In the genomic region with DNA sequence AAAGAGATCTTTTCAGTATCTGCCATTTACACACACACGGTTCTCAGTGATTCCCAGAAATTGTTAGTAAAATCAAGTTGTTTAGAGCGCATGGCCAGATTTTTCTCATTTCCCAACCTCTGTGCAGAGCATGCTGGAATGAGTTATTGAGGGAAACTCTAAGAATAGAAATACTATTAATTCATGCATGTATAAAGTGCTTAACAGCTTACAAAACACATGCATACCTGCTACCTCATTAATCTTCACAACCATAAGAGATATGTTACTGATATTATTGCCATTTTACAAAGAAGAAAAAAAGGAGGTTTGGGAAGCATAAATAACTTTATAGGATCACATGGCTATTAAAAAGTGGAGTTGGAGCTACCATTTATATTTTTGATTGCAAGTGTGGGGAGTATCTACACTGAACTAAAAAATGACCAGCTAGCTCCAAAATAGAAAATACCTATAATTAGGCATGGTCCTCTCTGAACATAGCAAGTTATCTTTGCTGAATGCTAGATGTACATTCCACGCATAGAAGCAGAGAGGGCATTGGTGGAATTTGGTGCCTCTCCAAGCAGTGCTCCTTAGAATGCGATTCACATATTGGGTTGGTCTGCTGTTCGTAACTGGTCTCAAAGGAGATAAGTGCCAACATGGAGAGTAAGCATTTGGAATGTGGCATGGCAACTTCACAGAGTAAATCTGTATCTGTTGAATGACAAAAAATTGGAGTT, we compare ENCODE assay signal across 23 cellular contexts.
DNase-seq lines count a peak whose midpoint lies in the region; ATAC-seq and TF ChIP-seq lines count a peak whose summit lies in the region.
"Had no signal": no experiment of that assay in that cellular context is flagged by ENCODE, and none has a peak within 500 bp of the region (broad histone marks: within the 10 kb centered on the region; RNA-seq: fewer than 3 reads in every experiment).

No MANE protein-coding gene starts in this region.

- H3K27me3 ChIP-seq in hepatocyte (no peaks in the 10 kb centered on the region), skeletal muscle satellite cell (ENCODE audit: control insufficient read depth, insufficient read depth, low read length) (no peaks in the 10 kb centered on the region)

- peak overlapping the region; percentile 10 for H3K4me3 ChIP-seq in HFF-Myc (replicated peaks; ENCODE audit: low read depth, low read length)
- no peak overlapping the region for H3K4me3 ChIP-seq in hepatocyte
- no peak overlapping the region for H3K4me3 ChIP-seq in skeletal muscle satellite cell (ENCODE audit: low read length)
- H3K4me3 ChIP-seq: thoracic aorta had no signal

- TF ChIP-seq CTCF in HFF-Myc (IDR thresholded peaks at IDR 0.05; ENCODE audit: low read depth, low read length, missing control alignments) (no peak), hepatocyte (IDR thresholded peaks at IDR 0.05; ENCODE audit: poor library complexity) (no peak)

- H3K9me2 ChIP-seq in hepatocyte (replicated peaks; ENCODE audit: insufficient read depth), result no peaks in the 10 kb centered on the region

- ATAC-seq in GM21423 (IDR thresholded peaks at IDR 0.05; ENCODE audit: unreplicated experiment) (no peak), GM18861 (IDR thresholded peaks at IDR 0.05; ENCODE audit: unreplicated experiment) (no peak)
- ATAC-seq: activated T-cell treated with anti-CD3 and anti-CD28 coated beads, Interleukin-2, amount 50 U/mL, for 4 hours; stimulated activated naive B cell treated with anti-CD40 and anti-IgM and Interleukin-4, amounts not matched to agents 10 μg/mL and 1 μg/mL and 100 μg/mL, for 72 hours had no signal

- H3K9me3 ChIP-seq in hepatocyte (ENCODE audit: low read depth) (no peaks in the 10 kb centered on the region), skeletal muscle satellite cell (replicated peaks; ENCODE audit: low read length) (no peaks in the 10 kb centered on the region)
- H3K9me3 ChIP-seq: Caco-2, thoracic aorta had no signal

- no peaks in the 10 kb centered on the region for H3K36me3 ChIP-seq in hepatocyte (replicated peaks; ENCODE audit: insufficient read depth, low read depth)
- H3K36me3 ChIP-seq in skeletal muscle satellite cell (ENCODE audit: insufficient read depth, low read length), result no peaks in the 10 kb centered on the region
- H3K36me3 ChIP-seq: thoracic aorta had no signal

- no peak for DNase-seq in HFF-Myc (ENCODE audit: extremely low read depth, low read depth)
- DNase-seq in amniotic epithelial cell (ENCODE audit: low read depth), result peak; percentile 73
- no peak for DNase-seq in hepatocyte (ENCODE audit: low spot score)
- no peak for DNase-seq in NCI-H1436 (lab: John Stamatoyannopoulos, UW)
- no peak for DNase-seq in OCI-M1 (lab: John Stamatoyannopoulos, UW)
- DNase-seq: activated CD8-positive, alpha-beta memory T cell treated with anti-CD3 and anti-CD28 coated beads for 24 hours; activated T-cell treated with anti-CD3 and anti-CD28 coated beads, Interleukin-2, amount 50 U/mL, for 4 hours; C1 segment of cervical spinal cord; Caco-2; DND-41; head of caudate nucleus; naive B cell; NCI-H1417 treated with DMSO at 0.1 percent for 48 hours; NCI-H446 treated with DMSO at 0.1 percent for 48 hours; nucleus accumbens; SIG-M5; stimulated activated CD4-positive, alpha-beta T cell treated with anti-CD3 and anti-CD28 coated beads, Interleukin-12 subunit alpha, Interleukin-12 subunit beta, amount 100 ng/mL, for 4 hours; stimulated activated CD4-positive, alpha-beta T cell treated with anti-CD3 and anti-CD28 coated beads, Interleukin-4, amount 100 ng/mL, for 24 hours; stimulated activated naive B cell treated with anti-CD40 and anti-IgM and Interleukin-4, amounts not matched to agents 10 μg/mL and 1 μg/mL and 100 μg/mL, for 72 hours had no signal

- no peaks in the 10 kb centered on the region for H3K79me2 ChIP-seq in hepatocyte

- no peaks in the 10 kb centered on the region for H4K20me1 ChIP-seq in hepatocyte (ENCODE audit: insufficient read depth, poor library complexity, severe bottlenecking)

- H3K27ac ChIP-seq in hepatocyte, result peak overlapping the region; percentile 24
- H3K27ac ChIP-seq: thoracic aorta had no signal

- H3K9ac ChIP-seq in skeletal muscle satellite cell (ENCODE audit: low read depth, low read length), result peak overlapping the region; percentile 14

- H2AFZ ChIP-seq in hepatocyte, result no peak overlapping the region

- H3K4me1 ChIP-seq in hepatocyte (ENCODE audit: insufficient read depth) (peaks cover 11% of the 10 kb centered on the region), skeletal muscle satellite cell (ENCODE audit: control insufficient read depth, insufficient read depth, low read length) (peaks cover 20% of the 10 kb centered on the region)
- H3K4me1 ChIP-seq: Caco-2 had no signal

- peak overlapping the region; percentile 24 for H3K4me2 ChIP-seq in hepatocyte
- H3K4me2 ChIP-seq in skeletal muscle satellite cell (ENCODE audit: low read length), result no peak overlapping the region

- WGBS in hepatocyte (ENCODE audit: low lambda C conversion rate, missing lambda C conversion rate), result 80% methylated on average over 5 of the region's 5 CpGs
